ENCODE assay signal across 22 cellular contexts in the genomic region with DNA sequence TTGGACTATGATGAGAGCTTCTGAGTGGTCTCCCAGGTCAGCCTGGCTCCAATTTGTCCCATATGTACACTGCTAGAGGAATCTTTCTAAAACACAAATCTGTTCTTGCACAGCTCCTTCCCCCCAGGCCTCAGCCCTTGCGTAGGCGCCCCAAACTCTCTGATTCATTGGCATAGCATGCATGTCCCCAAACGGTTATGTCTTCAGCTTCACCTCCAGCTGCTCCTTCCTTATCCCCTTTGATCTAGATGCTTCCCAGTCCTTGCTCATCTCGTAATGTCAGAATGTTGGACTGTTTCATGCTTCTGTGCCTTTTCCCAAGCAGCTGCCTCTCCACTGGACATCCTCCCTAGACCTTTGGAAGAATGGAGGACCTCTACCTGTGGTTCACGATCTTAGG.
DNase-seq lines count a peak whose midpoint lies in the region; ATAC-seq and TF ChIP-seq lines count a peak whose summit lies in the region.
"Had no signal": no experiment of that assay in that cellular context is flagged by ENCODE, and none has a peak within 500 bp of the region (broad histone marks: within the 10 kb centered on the region; RNA-seq: fewer than 3 reads in every experiment).

No MANE protein-coding gene starts in this region.

- no peak for TF ChIP-seq POLR2A in upper lobe of left lung (IDR thresholded peaks at IDR 0.05)

- WGBS in GM23248 (ENCODE audit: low coverage in 1 of 2, low lambda C conversion rate in 2 of 2, missing lambda C conversion rate in 2 of 2), 2 experiments, result 37 to 38% methylated on average over 5 of the region's 5 CpGs
- WGBS in upper lobe of left lung, 2 donors, result 91% methylated on average over 5 of the region's 5 CpGs

- no peaks in the 10 kb centered on the region for H4K20me1 ChIP-seq in GM23248 (ENCODE audit: insufficient read depth)
- H4K20me1 ChIP-seq: BLaER1 treated with 17β-estradiol and CSF1 and Interleukin-3, amounts not matched to agents 10 nM and 100 nM had no signal

- H3K4me3 ChIP-seq in GM23248, result peak overlapping the region; percentile 42
- no peak overlapping the region for H3K4me3 ChIP-seq in adipocyte (ENCODE audit: low read length)
- H3K4me3 ChIP-seq in upper lobe of left lung, result no peak overlapping the region
- H3K4me3 ChIP-seq: BLaER1 treated with 17β-estradiol and CSF1 and Interleukin-3, amounts not matched to agents 10 nM and 100 nM; dorsolateral prefrontal cortex; prostate gland; SK-N-MC; tibial artery had no signal

- intact Hi-C loops in Right ventricle myocardium superior (cut with DNase I), result no loop called here

- no peaks in the 10 kb centered on the region; the same call in 1 of the 2 replicates for H3K9me2 ChIP-seq in GM23248 (ENCODE audit: insufficient read depth)

- H3K36me3 ChIP-seq in GM23248 (ENCODE audit: low read depth) (no peaks in the 10 kb centered on the region), adipocyte (ENCODE audit: control insufficient read depth, insufficient read depth, low read length, severe bottlenecking) (no peaks in the 10 kb centered on the region), upper lobe of left lung (no peaks in the 10 kb centered on the region)
- H3K36me3 ChIP-seq: BLaER1 treated with 17β-estradiol and CSF1 and Interleukin-3, amounts not matched to agents 10 nM and 100 nM; prostate gland; tibial artery had no signal

- H3K9ac ChIP-seq in GM23248, result peak overlapping the region; percentile 74
- no peak overlapping the region for H3K9ac ChIP-seq in adipocyte (ENCODE audit: low read length)
- H3K9ac ChIP-seq: BLaER1 treated with 17β-estradiol and CSF1 and Interleukin-3, amounts not matched to agents 10 nM and 100 nM had no signal

- H3K4me2 ChIP-seq in GM23248 (ENCODE audit: unreplicated experiment), result peak overlapping the region; percentile 65

- in situ Hi-C loops in GM23248 (cut with MboI), result no loop called here

- H3K9me3 ChIP-seq in GM23248 (ENCODE audit: low read depth), result no peaks in the 10 kb centered on the region
- H3K9me3 ChIP-seq in adipocyte (ENCODE audit: control insufficient read depth, low read length), result no peaks in the 10 kb centered on the region
- H3K9me3 ChIP-seq in upper lobe of left lung, result no peaks in the 10 kb centered on the region
- H3K9me3 ChIP-seq: prostate gland, tibial artery had no signal

- H3F3A ChIP-seq in GM23248 (ENCODE audit: insufficient read depth), result peaks cover 41% of the 10 kb centered on the region

- H3K4me1 ChIP-seq in GM23248 (ENCODE audit: insufficient read depth) (peaks cover 41% of the 10 kb centered on the region), adipocyte (ENCODE audit: control insufficient read depth, insufficient read depth, low read length) (peaks cover 9% of the 10 kb centered on the region), upper lobe of left lung (peaks cover 0 to 7% (median 2%) of the 10 kb centered on the region in 4 donors)
- H3K4me1 ChIP-seq: prostate gland, tibial artery had no signal

- no peak for ATAC-seq in upper lobe of left lung (ENCODE audit: low FRiP score in 2 of 2)
- ATAC-seq in GM21723 (IDR thresholded peaks at IDR 0.05; ENCODE audit: unreplicated experiment), result no peak
- no peak for ATAC-seq in Right ventricle myocardium superior (ENCODE audit: poor library complexity)
- ATAC-seq: naive thymus-derived CD8-positive, alpha-beta T cell; stimulated activated naive CD8-positive, alpha-beta T cell treated with anti-CD3 and anti-CD28 coated beads, Interleukin-15, Interleukin-2, amounts not matched to agents 100 U/mL and 50 U/mL, for 24 hours had no signal

- TF ChIP-seq CTCF in upper lobe of left lung (IDR thresholded peaks at IDR 0.05), result no peak

- peak overlapping the region; percentile 95 for H3K27ac ChIP-seq in GM23248
- H3K27ac ChIP-seq in upper lobe of left lung, result peak overlapping the region in 3 of 4 donors; percentile 19 to 57 (median 44)
- H3K27ac ChIP-seq: BLaER1 treated with 17β-estradiol and CSF1 and Interleukin-3, amounts not matched to agents 10 nM and 100 nM; dorsolateral prefrontal cortex; prostate gland; SK-N-MC; tibial artery had no signal

- H3K27me3 ChIP-seq in GM23248 (replicated peaks; ENCODE audit: insufficient read depth) (no peaks in the 10 kb centered on the region), adipocyte (replicated peaks; ENCODE audit: control insufficient read depth, insufficient read depth, low read length) (no peaks in the 10 kb centered on the region), upper lobe of left lung (no peaks in the 10 kb centered on the region)
- H3K27me3 ChIP-seq: BLaER1 treated with 17β-estradiol and CSF1 and Interleukin-3, amounts not matched to agents 10 nM and 100 nM; dorsolateral prefrontal cortex had no signal

- peak overlapping the region; percentile 75; the same call in 1 of the 2 replicates for H2AFZ ChIP-seq in GM23248

- no peak for TF ChIP-seq EP300 in upper lobe of left lung (IDR thresholded peaks at IDR 0.05)

- DNase-seq in GM23248 (peak; percentile 83), adipocyte (ENCODE audit: low read depth) (peak; percentile 24), glomerular visceral epithelial cell (ENCODE audit: extremely low spot score) (peak; percentile 24), upper lobe of left lung (no peak), cortex of kidney (lab: John Stamatoyannopoulos, UW) (no peak), Right ventricle myocardium superior (no peak)
- DNase-seq: activated B cell treated with CpG ODN at 0.5 μM for 24 hours; activated CD4-positive, alpha-beta memory T cell treated with anti-CD3 and anti-CD28 coated beads, Interleukin-2, amount 10 ng/mL, durations not matched to agents 7 days and 5 days; activated gamma-delta T cell treated with Interleukin-2 at 50 U/mL for 16 hours; dorsolateral prefrontal cortex; erythroblast; naive thymus-derived CD8-positive, alpha-beta T cell; NCI-H187 treated with DMSO at 0.1 percent for 48 hours; NCI-H2227 treated with DMSO at 0.1 percent for 48 hours; small intestine; stimulated activated CD4-positive, alpha-beta T cell treated with anti-CD3 and anti-CD28 coated beads, Interleukin-2, amount 100 ng/mL, for 48 hours; stimulated activated naive CD8-positive, alpha-beta T cell treated with anti-CD3 and anti-CD28 coated beads, Interleukin-15, Interleukin-2, amounts not matched to agents 100 U/mL and 50 U/mL, for 24 hours; tibial artery had no signal

- H3K79me2 ChIP-seq in GM23248 (ENCODE audit: insufficient read depth), result peaks cover 8% of the 10 kb centered on the region; the same call in 1 of the 2 replicates

Comparison
In these comparisons a context has a peak if more than half of its experiments do, and no peak if none do; other contexts are left out.
1. DNase-seq: peak in GM23248 (single experiment), adipocyte (single experiment) and glomerular visceral epithelial cell (single experiment); none in upper lobe of left lung (0 of 2), cortex of kidney (single experiment) and Right ventricle myocardium superior (single experiment).